12 cellular contexts compared by ENCODE assay signal in genomic region chr16:4535627-4536108, GRCh38. TPM values are rescaled to one million over a fixed set of nuclear protein-coding genes. Genes with fewer than 3 reads are reported as not detected.
DNase-seq lines count a peak whose midpoint lies in the region; ATAC-seq, FAIRE-seq and TF ChIP-seq lines count a peak whose summit lies in the region.
"Had no signal": no experiment of that assay in that cellular context is flagged by ENCODE, and none has a peak within 500 bp of the region (broad histone marks: within the 10 kb centered on the region; RNA-seq: fewer than 3 reads in every experiment).

No MANE protein-coding gene starts in this region.

- H3K36me3 ChIP-seq in H1 (ENCODE audit: control insufficient read depth in 2 of 4, insufficient read depth in 4 of 4, low read length in 3 of 4): peaks cover 2 to 11% (median 6%) of the 10 kb centered on the region in 4 experiments; a peak in 6 of 8 replicates
- H3K36me3 ChIP-seq in A673 (ENCODE audit: insufficient read depth, low read length, poor library complexity, severe bottlenecking): no peaks in the 10 kb centered on the region
- H3K36me3 ChIP-seq in PC-9 (ENCODE audit: low read depth): no peaks in the 10 kb centered on the region

- H3K23ac ChIP-seq in H1 (ENCODE audit: insufficient read length): no peak overlapping the region

- WGBS in H1 (ENCODE audit: extremely low coverage in 1 of 2, insufficient coverage in 1 of 2, insufficient read length in 1 of 2, insufficient replicate concordance in 2 of 2, low coverage in 1 of 2, low lambda C conversion rate in 2 of 2, missing lambda C conversion rate in 1 of 2), 2 experiments: 84% methylated on average over 7 of the region's 7 CpGs; no CpG with 5 or more reads in 1 of the 2 experiments

- peak overlapping the region; percentile 1; the same call in 1 of the 2 replicates for H2BK15ac ChIP-seq in H1 (ENCODE audit: low read length)

- H3K4ac ChIP-seq in H1 (replicated peaks; ENCODE audit: insufficient read length, low read depth, low read length): no peak overlapping the region

- intact Hi-C loops in A673 (cut with micrococcal nuclease; ENCODE audit: unreplicated experiment) (no loop called here), PC-9 (cut with micrococcal nuclease; ENCODE audit: unreplicated experiment) (no loop called here)

- no peak for TF ChIP-seq RAD21 in H1 (IDR thresholded peaks at IDR 0.05 in 1 of 2, conservative IDR thresholded peaks at IDR 0.05 in 1 of 2; ENCODE audit: low read depth in 2 of 2, low read length in 2 of 2)

- peaks cover 3 to 13% of the 10 kb centered on the region in 2 experiments for H4K20me1 ChIP-seq in H1 (replicated peaks in 1 of 2; ENCODE audit: control insufficient read depth in 1 of 2, insufficient read depth in 2 of 2, low read length in 2 of 2)
- H4K20me1 ChIP-seq in PC-9 (ENCODE audit: insufficient read depth): no peaks in the 10 kb centered on the region

- peak; percentile 40 for DNase-seq in activated naive CD4-positive, alpha-beta T cell treated with Interleukin-2 at 50 U/mL for 16 hours
- DNase-seq in activated naive CD4-positive, alpha-beta T cell (lab: John Stamatoyannopoulos, UW): no peak
- peak; percentile 23 for DNase-seq in activated CD8-positive, alpha-beta T cell treated with anti-CD3 and anti-CD28 coated beads, Interleukin-2, amount 10 ng/mL, durations not matched to agents 7 days and 5 days
- DNase-seq in H1 (ENCODE audit: low read depth in 1 of 2, low spot score in 2 of 2): no peak
- no peak for DNase-seq in A673 (ENCODE audit: low spot score)
- DNase-seq in PC-9: no peak
- DNase-seq: mucosa of descending colon, NCI-H1436 treated with DMSO at 0.1 percent for 48 hours, NCI-H82, right cardiac atrium had no signal

- POLR2A ChIA-PET in activated CD8-positive, alpha-beta T cell treated with anti-CD3 and anti-CD28 coated beads, Interleukin-2, amount 10 ng/mL, durations not matched to agents 7 days and 5 days (lab: Charles Lee): interaction anchor here (1.0 to 1.1 kb wide), 2 partner anchors 21 to 30 kb away, joined by 3 to 6 read pairs; no protein-coding TSS in a partner anchor
- POLR2A ChIA-PET in H1 (lab: Charles Lee; ENCODE audit: partially characterized antibody) (interaction anchor here (0.6 to 2.5 kb wide), 4 partner anchors 11 to 44 kb away, joined by 3 to 11 read pairs (median 4); no protein-coding TSS in a partner anchor), A673 (lab: Charles Lee; ENCODE audit: low non-redundant PET) (no interaction called here), PC-9 (lab: Charles Lee; ENCODE audit: unreplicated experiment) (no interaction called here)

- no peaks in the 10 kb centered on the region for H3K9me2 ChIP-seq in PC-9 (ENCODE audit: insufficient read depth)

- no peak for TF ChIP-seq POLR2A in H1 (IDR thresholded peaks at IDR 0.05; ENCODE audit: control extremely low read depth in 1 of 2, low read depth in 2 of 2, low read length in 2 of 2)

- no peak overlapping the region; the same call in 1 of the 2 replicates for H4K8ac ChIP-seq in H1 (ENCODE audit: extremely low read depth, insufficient read depth, low read length)

- no peak overlapping the region; a peak in 1 of 7 replicates for H3K9ac ChIP-seq in H1 (replicated peaks in 1 of 4; ENCODE audit: extremely low read depth in 1 of 4, low read depth in 3 of 4, low read length in 3 of 4)

- H4K91ac ChIP-seq in H1 (replicated peaks; ENCODE audit: insufficient read length, low read length): no peak overlapping the region

- ATAC-seq in activated CD8-positive, alpha-beta T cell treated with anti-CD3 and anti-CD28 coated beads, Interleukin-2, amount 10 ng/mL, durations not matched to agents 7 days and 5 days: no peak
- ATAC-seq in GM19397 (IDR thresholded peaks at IDR 0.05; ENCODE audit: unreplicated experiment): no peak
- ATAC-seq: mucosa of descending colon, right cardiac atrium had no signal

- no peak overlapping the region for H3K27ac ChIP-seq in H1 (ENCODE audit: low read depth, low read length)
- H3K27ac ChIP-seq in A673 (ENCODE audit: low read depth, low read length, poor library complexity, severe bottlenecking): no peak overlapping the region
- H3K27ac ChIP-seq in PC-9: no peak overlapping the region

- peaks cover 36% of the 10 kb centered on the region for H3K4me1 Mint-ChIP-seq in activated CD8-positive, alpha-beta T cell treated with anti-CD3 and anti-CD28 coated beads, Interleukin-2, amount 10 ng/mL, durations not matched to agents 7 days and 5 days (ENCODE audit: low read depth)
- H3K4me1 Mint-ChIP-seq in stimulated activated naive CD8-positive, alpha-beta T cell treated with anti-CD3 and anti-CD28 coated beads, Interleukin-15, Interleukin-2, amounts not matched to agents 100 ng/mL and 50 ng/mL, for 24 hours (ENCODE audit: low read depth): peaks cover 44% of the 10 kb centered on the region

- H2BK20ac ChIP-seq in H1 (ENCODE audit: low read length): 0 out of 2 replicates have a peak overlapping the region, but pooled peaks have one; percentile 25

- no peak overlapping the region for H3K4me3 Mint-ChIP-seq in activated CD8-positive, alpha-beta T cell treated with anti-CD3 and anti-CD28 coated beads, Interleukin-2, amount 10 ng/mL, durations not matched to agents 7 days and 5 days
- H3K4me3 Mint-ChIP-seq in stimulated activated naive CD8-positive, alpha-beta T cell treated with anti-CD3 and anti-CD28 coated beads, Interleukin-15, Interleukin-2, amounts not matched to agents 100 ng/mL and 50 ng/mL, for 24 hours: peak overlapping the region; percentile 45

- H4K5ac ChIP-seq in H1 (ENCODE audit: insufficient read length, low read depth, low read length): no peak overlapping the region

- H3K23me2 ChIP-seq in H1 (ENCODE audit: low read depth, low read length): peaks cover 3% of the 10 kb centered on the region; the same call in 1 of the 2 replicates

- H2BK120ac ChIP-seq in H1 (replicated peaks; ENCODE audit: low read depth, low read length): no peak overlapping the region

- H3K56ac ChIP-seq in H1 (replicated peaks; ENCODE audit: insufficient read length, low read depth, low read length): no peak overlapping the region

- peaks cover 7% of the 10 kb centered on the region for H3K9me3 Mint-ChIP-seq in activated CD8-positive, alpha-beta T cell treated with anti-CD3 and anti-CD28 coated beads, Interleukin-2, amount 10 ng/mL, durations not matched to agents 7 days and 5 days (ENCODE audit: insufficient read depth)
- H3K9me3 Mint-ChIP-seq in stimulated activated naive CD8-positive, alpha-beta T cell treated with anti-CD3 and anti-CD28 coated beads, Interleukin-15, Interleukin-2, amounts not matched to agents 100 ng/mL and 50 ng/mL, for 24 hours: peaks cover 4% of the 10 kb centered on the region

- peaks cover 1 to 14% (median 11%) of the 10 kb centered on the region in 4 experiments for H3K27me3 ChIP-seq in H1 (replicated peaks in 1 of 4; ENCODE audit: control insufficient read depth in 3 of 4, extremely low read depth in 1 of 4, insufficient read depth in 3 of 4, low read length in 3 of 4)
- no peaks in the 10 kb centered on the region for H3K27me3 ChIP-seq in A673 (replicated peaks; ENCODE audit: insufficient read depth, low read depth, low read length, poor library complexity)
- H3K27me3 ChIP-seq in PC-9 (ENCODE audit: insufficient read depth, low read depth): no peaks in the 10 kb centered on the region

- CTCF ChIA-PET in activated CD8-positive, alpha-beta T cell treated with anti-CD3 and anti-CD28 coated beads, Interleukin-2, amount 10 ng/mL, durations not matched to agents 7 days and 5 days (lab: Charles Lee): interaction anchor here (0.8 to 4.9 kb wide), 8 partner anchors 13 to 120 kb away, joined by 3 to 50 read pairs (median 5); no protein-coding TSS in a partner anchor
- CTCF ChIA-PET in H1 (lab: Charles Lee; ENCODE audit: partially characterized antibody) (interaction anchor here (1.6 to 40.7 kb wide), 4 partner anchors 10 to 20 kb away, joined by 6 to 968 read pairs (median 9); no protein-coding TSS in a partner anchor), A673 (lab: Charles Lee) (no interaction called here), PC-9 (lab: Charles Lee) (no interaction called here)

- H3K79me2 ChIP-seq in H1 (ENCODE audit: control insufficient read depth in 1 of 2, insufficient read depth in 2 of 2, low read length in 2 of 2) (peaks cover 3 to 58% of the 10 kb centered on the region in 2 experiments; a peak in 2 of 4 replicates), PC-9 (ENCODE audit: low read depth) (no peaks in the 10 kb centered on the region)

- H3K14ac ChIP-seq in H1 (ENCODE audit: insufficient read length): no peak overlapping the region

- H2AK5ac ChIP-seq in H1 (ENCODE audit: low read depth, low read length): no peak overlapping the region

- BruUV-seq in A673 (replicated peaks; lab: Mats Ljungman, UMichigan) (no TSS peak), PC-9 (replicated peaks; lab: Mats Ljungman, UMichigan) (no TSS peak)

- H3K4me1 ChIP-seq in H1 (replicated peaks in 1 of 4; ENCODE audit: control insufficient read depth in 3 of 4, insufficient read depth in 4 of 4, low read length in 3 of 4) (peaks cover 0 to 8% (median 5%) of the 10 kb centered on the region in 4 experiments; a peak in 5 of 7 replicates), A673 (ENCODE audit: insufficient read depth, low read length, poor library complexity, severe bottlenecking) (peaks cover 3% of the 10 kb centered on the region), PC-9 (replicated peaks; ENCODE audit: insufficient read depth) (no peaks in the 10 kb centered on the region)

- H2AFZ ChIP-seq in H1 (ENCODE audit: low read length): no peak overlapping the region
- no peak overlapping the region for H2AFZ ChIP-seq in PC-9

- H3K36me3 Mint-ChIP-seq in activated CD8-positive, alpha-beta T cell treated with anti-CD3 and anti-CD28 coated beads, Interleukin-2, amount 10 ng/mL, durations not matched to agents 7 days and 5 days (ENCODE audit: low read depth): peaks cover 48% of the 10 kb centered on the region
- H3K36me3 Mint-ChIP-seq in stimulated activated naive CD8-positive, alpha-beta T cell treated with anti-CD3 and anti-CD28 coated beads, Interleukin-15, Interleukin-2, amounts not matched to agents 100 ng/mL and 50 ng/mL, for 24 hours (ENCODE audit: low read depth): peaks cover 30% of the 10 kb centered on the region

- H3F3A ChIP-seq in PC-9 (ENCODE audit: insufficient read depth, low read depth): peaks cover 13% of the 10 kb centered on the region

- H3K9me3 ChIP-seq in H1 (ENCODE audit: insufficient read depth in 2 of 2, low read depth in 1 of 2, low read length in 1 of 2) (peaks cover 6 to 11% of the 10 kb centered on the region in 2 experiments), A673 (ENCODE audit: low read depth, low read length, poor library complexity, severe bottlenecking) (peaks cover 14% of the 10 kb centered on the region), PC-9 (ENCODE audit: insufficient read depth, low read depth) (peaks cover 13% of the 10 kb centered on the region)

- H3K27ac Mint-ChIP-seq in activated CD8-positive, alpha-beta T cell treated with anti-CD3 and anti-CD28 coated beads, Interleukin-2, amount 10 ng/mL, durations not matched to agents 7 days and 5 days: peak overlapping the region; percentile 51
- peak overlapping the region; percentile 66 for H3K27ac Mint-ChIP-seq in stimulated activated naive CD8-positive, alpha-beta T cell treated with anti-CD3 and anti-CD28 coated beads, Interleukin-15, Interleukin-2, amounts not matched to agents 100 ng/mL and 50 ng/mL, for 24 hours

- no peak overlapping the region for H3K18ac ChIP-seq in H1 (ENCODE audit: extremely low read depth, low read length)

- H3K79me1 ChIP-seq in H1 (ENCODE audit: low read depth, low read length): peaks cover 28% of the 10 kb centered on the region

- no peak for FAIRE-seq in H1 (lab: Jason Lieb, UNC)

- H3K4me2 ChIP-seq in H1 (ENCODE audit: insufficient read depth in 1 of 2, low read depth in 2 of 2, low read length in 2 of 2) (no peak overlapping the region), PC-9 (no peak overlapping the region)

- H3K27me3 Mint-ChIP-seq in activated CD8-positive, alpha-beta T cell treated with anti-CD3 and anti-CD28 coated beads, Interleukin-2, amount 10 ng/mL, durations not matched to agents 7 days and 5 days (ENCODE audit: low read depth): no peaks in the 10 kb centered on the region
- no peaks in the 10 kb centered on the region for H3K27me3 Mint-ChIP-seq in stimulated activated naive CD8-positive, alpha-beta T cell treated with anti-CD3 and anti-CD28 coated beads, Interleukin-15, Interleukin-2, amounts not matched to agents 100 ng/mL and 50 ng/mL, for 24 hours

- no peak for TF ChIP-seq CTCF in H1 (IDR thresholded peaks at IDR 0.05; ENCODE audit: control extremely low read depth in 1 of 3, insufficient read depth in 1 of 3, low read depth in 1 of 3, low read length in 3 of 3)
- TF ChIP-seq CTCF in A673 (conservative IDR thresholded peaks at IDR 0.05; ENCODE audit: low read depth, low read length): no peak
- no peak for TF ChIP-seq CTCF in PC-9 (conservative IDR thresholded peaks at IDR 0.05)

- TF ChIP-seq EP300 in H1 (IDR thresholded peaks at IDR 0.05; ENCODE audit: borderline replicate concordance in 1 of 2, low read depth in 2 of 2, low read length in 2 of 2): no peak

- H2BK12ac ChIP-seq in H1 (ENCODE audit: low read depth, low read length): peak overlapping the region; percentile 80; the same call in 1 of the 2 replicates

- H3K4me3 ChIP-seq in H1 (ENCODE audit: extremely low read depth in 1 of 4, insufficient read depth in 2 of 4, low read depth in 3 of 4, low read length in 4 of 4) (no peak overlapping the region; a peak in 1 of 8 replicates), A673 (ENCODE audit: low read depth, low read length, poor library complexity, severe bottlenecking) (no peak overlapping the region), PC-9 (no peak overlapping the region)
- H3K4me3 ChIP-seq: mucosa of descending colon had no signal

- H2BK5ac ChIP-seq in H1 (ENCODE audit: low read depth, low read length): no peak overlapping the region

RNA-seq across cellular contexts. Expression of gene CDIP1, which starts 2.9 kb away (rescaled TPM):
- total RNA-seq in activated CD8-positive, alpha-beta T cell treated with anti-CD3 and anti-CD28 coated beads, Interleukin-2, amount 10 ng/mL, durations not matched to agents 7 days and 5 days: 10 to 100 TPM; 44.0 to 48.7 TPM
- 73.7 and 76.3 TPM in 2 replicates for total RNA-seq in H1 (2021; fragmentation: NEBNext Ultra II Directional; extraction: Animal tissue kit (Norgen Biotek cat#: 25700))
- polyA plus RNA-seq in H1 (2011; rRNA removed): 56.6 and 91.0 TPM in 2 replicates
- 30.3 TPM for polyA plus RNA-seq in H1 (2011; cell fraction: cytosol; rRNA removed)
- polyA plus RNA-seq in H1 (2011; cell fraction: nucleus; rRNA removed): 56.4 TPM
- polyA plus RNA-seq in H1 (2012, experiment 1 of 2): 63.4 to 93.4 TPM (median 83.5 TPM) in 4 replicates
- polyA plus RNA-seq in H1 (2012, experiment 2 of 2): 84.1 TPM
- polyA plus RNA-seq in H1 (2013, experiment 1 of 2): 34.2 TPM
- 34.4 TPM for polyA plus RNA-seq in H1 (2013, experiment 2 of 2)
- 28.0 and 32.6 TPM in 2 replicates for polyA minus RNA-seq in H1 (2011; rRNA and poly(A)+ RNA removed)
- polyA minus RNA-seq in H1 (2011; cell fraction: cytosol; rRNA and poly(A)+ RNA removed): 24.1 TPM
- 26.3 TPM for polyA minus RNA-seq in H1 (2011; cell fraction: nucleus; rRNA and poly(A)+ RNA removed)
- total RNA-seq in A673 (2021) (12.8 and 14.4 TPM in 2 replicates), PC-9 (2021) (10.7 and 18.4 TPM in 2 replicates)

RNA-seq across cellular contexts. Expression of gene C16orf96, which starts 20.5 kb away (rescaled TPM):
- total RNA-seq in activated CD8-positive, alpha-beta T cell treated with anti-CD3 and anti-CD28 coated beads, Interleukin-2, amount 10 ng/mL, durations not matched to agents 7 days and 5 days: under 1 TPM; 0.13 TPM
- 1.3 and 1.6 TPM in 2 replicates for total RNA-seq in H1 (2021; fragmentation: NEBNext Ultra II Directional; extraction: Animal tissue kit (Norgen Biotek cat#: 25700))
- 1.0 and 1.8 TPM in 2 replicates for polyA plus RNA-seq in H1 (2011; rRNA removed)
- polyA plus RNA-seq in H1 (2011; cell fraction: cytosol; rRNA removed): 0.97 TPM
- polyA plus RNA-seq in H1 (2011; cell fraction: nucleus; rRNA removed): 2.1 TPM
- 1.4 to 2.0 TPM (median 1.5 TPM) in 4 replicates for polyA plus RNA-seq in H1 (2012, experiment 1 of 2)
- polyA plus RNA-seq in H1 (2012, experiment 2 of 2): 1.1 TPM
- 0.67 TPM for polyA plus RNA-seq in H1 (2013, experiment 1 of 2)
- 0.72 TPM for polyA plus RNA-seq in H1 (2013, experiment 2 of 2)
- polyA minus RNA-seq in H1 (2011; rRNA and poly(A)+ RNA removed): 1.4 and 1.6 TPM in 2 replicates
- polyA minus RNA-seq in H1 (2011; cell fraction: cytosol; rRNA and poly(A)+ RNA removed): 1.5 TPM
- 1.9 TPM for polyA minus RNA-seq in H1 (2011; cell fraction: nucleus; rRNA and poly(A)+ RNA removed)
- total RNA-seq in A673 (2021): not detected in 2 replicates
- total RNA-seq in PC-9 (2021): 0.13 and 0.15 TPM in 2 replicates
- total RNA-seq: mucosa of descending colon had no signal

RNA-seq across cellular contexts. Expression of gene HMOX2, which starts 59.5 kb away (rescaled TPM):
- 10 to 100 TPM; 92.6 to 97.4 TPM for total RNA-seq in activated CD8-positive, alpha-beta T cell treated with anti-CD3 and anti-CD28 coated beads, Interleukin-2, amount 10 ng/mL, durations not matched to agents 7 days and 5 days
- 45.6 and 48.4 TPM in 2 replicates for total RNA-seq in H1 (2021; fragmentation: NEBNext Ultra II Directional; extraction: Animal tissue kit (Norgen Biotek cat#: 25700))
- polyA plus RNA-seq in H1 (2011; rRNA removed): 33.7 and 36.5 TPM in 2 replicates
- 43.5 TPM for polyA plus RNA-seq in H1 (2011; cell fraction: cytosol; rRNA removed)
- 39.8 TPM for polyA plus RNA-seq in H1 (2011; cell fraction: nucleus; rRNA removed)
- polyA plus RNA-seq in H1 (2012, experiment 1 of 2): 43.6 to 48.5 TPM (median 44.9 TPM) in 4 replicates
- polyA plus RNA-seq in H1 (2012, experiment 2 of 2): 35.4 TPM
- 31.2 TPM for polyA plus RNA-seq in H1 (2013, experiment 1 of 2)
- 28.8 TPM for polyA plus RNA-seq in H1 (2013, experiment 2 of 2)
- polyA minus RNA-seq in H1 (2011; rRNA and poly(A)+ RNA removed): 33.6 and 42.8 TPM in 2 replicates
- 16.3 TPM for polyA minus RNA-seq in H1 (2011; cell fraction: cytosol; rRNA and poly(A)+ RNA removed)
- polyA minus RNA-seq in H1 (2011; cell fraction: nucleus; rRNA and poly(A)+ RNA removed): 17.1 TPM
- total RNA-seq in A673 (2021) (59.4 and 63.0 TPM in 2 replicates), PC-9 (2021) (68.1 and 69.5 TPM in 2 replicates)

Comparison
In these comparisons a context has a peak if more than half of its experiments do, and no peak if none do; other contexts are left out.
1. DNase-seq: peak in activated naive CD4-positive, alpha-beta T cell treated with Interleukin-2 at 50 U/mL for 16 hours (single experiment) and activated CD8-positive, alpha-beta T cell treated with anti-CD3 and anti-CD28 coated beads, Interleukin-2, amount 10 ng/mL, durations not matched to agents 7 days and 5 days (single experiment); none in activated naive CD4-positive, alpha-beta T cell (0 of 4), H1 (0 of 2), A673 (single experiment) and PC-9 (0 of 2).
2. CTCF ChIA-PET loops: an anchor here in activated CD8-positive, alpha-beta T cell treated with anti-CD3 and anti-CD28 coated beads, Interleukin-2, amount 10 ng/mL, durations not matched to agents 7 days and 5 days (0.8 to 4.9 kb wide) and H1 (1.6 to 40.7 kb wide); none called in A673 and PC-9.
3. POLR2A ChIA-PET loops: an anchor here in activated CD8-positive, alpha-beta T cell treated with anti-CD3 and anti-CD28 coated beads, Interleukin-2, amount 10 ng/mL, durations not matched to agents 7 days and 5 days (1.0 to 1.1 kb wide) and H1 (0.6 to 2.5 kb wide); none called in A673 and PC-9.